Comparison of ENCODE assay signal across 26 cellular contexts in the genomic region with DNA sequence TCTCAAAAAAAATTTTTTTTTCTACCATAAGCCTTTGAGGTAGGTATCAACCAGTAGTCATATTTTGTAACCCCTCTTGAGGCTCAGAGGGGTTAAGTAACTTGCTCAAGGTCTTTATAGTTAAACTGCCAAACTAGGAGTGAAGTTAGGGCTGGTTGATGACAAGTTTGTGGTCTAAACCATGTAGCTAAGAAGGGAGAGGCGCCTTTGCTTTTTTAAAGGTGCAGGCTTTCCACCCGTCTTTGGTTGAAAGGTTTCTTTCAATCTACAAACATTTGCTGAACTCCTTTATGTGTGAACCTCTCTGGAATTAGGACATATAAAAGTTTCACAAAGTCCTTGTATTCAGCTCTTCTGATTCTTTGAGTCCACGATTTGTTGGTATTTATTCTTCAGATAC. TPM values are rescaled to one million over a fixed set of nuclear protein-coding genes. Genes with fewer than 3 reads are reported as not detected.
DNase-seq lines count a peak whose midpoint lies in the region; ATAC-seq and TF ChIP-seq lines count a peak whose summit lies in the region.
"Had no signal": no experiment of that assay in that cellular context is flagged by ENCODE, and none has a peak within 500 bp of the region (broad histone marks: within the 10 kb centered on the region; RNA-seq: fewer than 3 reads in every experiment).

No MANE protein-coding gene starts in this region.

- peak overlapping the region; percentile 60 for H3K4me2 ChIP-seq in DND-41 (ENCODE audit: insufficient read depth, low read length)
- H3K4me2 ChIP-seq in Karpas-422 (ENCODE audit: low read depth, low read length, poor library complexity, severe bottlenecking) = peak overlapping the region; percentile 77
- no peak overlapping the region for H3K4me2 ChIP-seq in MM.1S (ENCODE audit: low read depth, low read length)
- H3K4me2 ChIP-seq: neural progenitor cell had no signal

- H3K79me2 ChIP-seq in DND-41 (ENCODE audit: insufficient read depth, low read length) (peaks cover 23% of the 10 kb centered on the region), Karpas-422 (ENCODE audit: low read length) (peaks cover 21% of the 10 kb centered on the region), MM.1S (ENCODE audit: low read length) (no peaks in the 10 kb centered on the region)

- H3K27ac Mint-ChIP-seq in activated naive CD8-positive, alpha-beta T cell = peak overlapping the region; percentile 13
- H3K27ac Mint-ChIP-seq in neural crest cell (ENCODE audit: unreplicated experiment) = no peak overlapping the region
- H3K27ac Mint-ChIP-seq: progenitor cell of endocrine pancreas; stimulated activated naive CD8-positive, alpha-beta T cell treated with anti-CD3 and anti-CD28 coated beads, Interleukin-15, Interleukin-2, amounts not matched to agents 100 ng/mL and 50 ng/mL, for 24 hours had no signal

- no peak overlapping the region for H3K4me3 Mint-ChIP-seq in activated naive CD8-positive, alpha-beta T cell
- H3K4me3 Mint-ChIP-seq in neural crest cell = peak overlapping the region; percentile 72
- H3K4me3 Mint-ChIP-seq: H9; neural progenitor cell; stimulated activated naive CD8-positive, alpha-beta T cell treated with anti-CD3 and anti-CD28 coated beads, Interleukin-15, Interleukin-2, amounts not matched to agents 100 ng/mL and 50 ng/mL, for 24 hours had no signal

- no peaks in the 10 kb centered on the region for H3K9me3 ChIP-seq in DND-41 (ENCODE audit: insufficient read depth, low read length, severe bottlenecking)
- no peaks in the 10 kb centered on the region for H3K9me3 ChIP-seq in Karpas-422 (ENCODE audit: low read length)
- no peaks in the 10 kb centered on the region for H3K9me3 ChIP-seq in MM.1S (replicated peaks; ENCODE audit: insufficient read depth, low read length)
- H3K9me3 ChIP-seq: adrenal gland, heart right ventricle, SJSA1 had no signal

- peaks cover 31% of the 10 kb centered on the region for H3K4me1 Mint-ChIP-seq in activated naive CD8-positive, alpha-beta T cell (ENCODE audit: low read depth)
- H3K4me1 Mint-ChIP-seq in neural crest cell = peaks cover 25% of the 10 kb centered on the region

- DNase-seq in DND-41 (peak; percentile 47), Karpas-422 (peak; percentile 69), neural crest cell (ENCODE audit: low read depth, low spot score) (no peak), MM.1S (no peak), NCI-H2107 treated with DMSO at 0.1 percent for 48 hours (lab: John Stamatoyannopoulos, UW; ENCODE audit: unreplicated experiment) (no peak), CD1c-positive myeloid dendritic cell (ENCODE audit: extremely low spot score) (no peak)
- DNase-seq: activated effector memory CD4-positive, alpha-beta T cell treated with Interleukin-2 at 50 U/mL for 16 hours; adrenal gland; DMS79 treated with DMSO at 0.1 percent for 48 hours; dorsolateral prefrontal cortex; H9; heart right ventricle; NCI-H1694 treated with DMSO at 0.1 percent for 48 hours; NCI-H2227 treated with DMSO at 0.1 percent for 48 hours; NCI-H774; stimulated activated CD4-positive, alpha-beta T cell treated with anti-CD3 and anti-CD28 coated beads, Interleukin-2, amount 100 ng/mL, for 48 hours; T-helper 9 cell; trophoblast cell had no signal

- H3K36me3 ChIP-seq in DND-41 (ENCODE audit: insufficient read depth, low read length) (0 out of 2 replicates have a peak, but pooled peaks cover under 1% of the 10 kb centered on the region), Karpas-422 (ENCODE audit: insufficient read depth, low read length) (peaks cover 9% of the 10 kb centered on the region), MM.1S (replicated peaks; ENCODE audit: insufficient read depth, low read length) (no peaks in the 10 kb centered on the region)

- ATAC-seq in DND-41 (ENCODE audit: insufficient read depth, low read depth) (peak; percentile 27), GM18909 (IDR thresholded peaks at IDR 0.05; ENCODE audit: poor library complexity, unreplicated experiment) (no peak)
- ATAC-seq: activated CD4-positive, CD25-positive, alpha-beta regulatory T cell treated with anti-CD3 and anti-CD28 coated beads, Interleukin-2, amount 50 U/mL, for 24 hours; heart right ventricle; left lobe of liver had no signal

- no peaks in the 10 kb centered on the region for H3K9me3 Mint-ChIP-seq in activated naive CD8-positive, alpha-beta T cell (ENCODE audit: low read depth)
- H3K9me3 Mint-ChIP-seq in neural crest cell = no peaks in the 10 kb centered on the region
- H3K9me3 Mint-ChIP-seq: neural progenitor cell; stimulated activated naive CD8-positive, alpha-beta T cell treated with anti-CD3 and anti-CD28 coated beads, Interleukin-15, Interleukin-2, amounts not matched to agents 100 ng/mL and 50 ng/mL, for 24 hours had no signal

- H3K9ac ChIP-seq in DND-41 (ENCODE audit: low read depth, low read length) (peak overlapping the region; percentile 38), Karpas-422 (ENCODE audit: low read length) (peak overlapping the region; percentile 93), MM.1S (ENCODE audit: low read length) (no peak overlapping the region)
- H3K9ac ChIP-seq: neural progenitor cell had no signal

- H4K20me1 ChIP-seq in DND-41 (ENCODE audit: insufficient read depth, low read length) (no peaks in the 10 kb centered on the region), Karpas-422 (ENCODE audit: insufficient read depth, low read depth, low read length) (no peaks in the 10 kb centered on the region), MM.1S (ENCODE audit: insufficient read depth, low read length) (no peaks in the 10 kb centered on the region)

- no peak for TF ChIP-seq CTCF in DND-41 (IDR thresholded peaks at IDR 0.05; ENCODE audit: borderline replicate concordance, extremely low read depth, low read length, poor library complexity, severe bottlenecking)
- no peak for TF ChIP-seq CTCF in neural crest cell (conservative IDR thresholded peaks at IDR 0.05)
- no peak for TF ChIP-seq CTCF in MM.1S (IDR thresholded peaks at IDR 0.05; ENCODE audit: low read length)

- no peaks in the 10 kb centered on the region for H3K27me3 ChIP-seq in DND-41 (ENCODE audit: insufficient read depth, low read length, poor library complexity)
- H3K27me3 ChIP-seq in Karpas-422 (ENCODE audit: low read length) = no peaks in the 10 kb centered on the region
- H3K27me3 ChIP-seq in MM.1S (replicated peaks; ENCODE audit: insufficient read depth, low read length) = no peaks in the 10 kb centered on the region
- H3K27me3 ChIP-seq: adrenal gland, dorsolateral prefrontal cortex, heart right ventricle, neural progenitor cell, SJSA1 had no signal

- H3K27ac ChIP-seq in DND-41 (ENCODE audit: low read length) = peak overlapping the region; percentile 95
- H3K27ac ChIP-seq in Karpas-422 (ENCODE audit: low read length) = peak overlapping the region; percentile 98
- no peak overlapping the region for H3K27ac ChIP-seq in MM.1S (ENCODE audit: low read length)
- H3K27ac ChIP-seq: neural progenitor cell, SJSA1 had no signal

- H3K4me1 ChIP-seq in DND-41 (ENCODE audit: insufficient read depth, low read length) (peaks cover 47% of the 10 kb centered on the region), Karpas-422 (ENCODE audit: low read length) (peaks cover 69% of the 10 kb centered on the region), MM.1S (ENCODE audit: low read length) (peaks cover 11% of the 10 kb centered on the region)

- H2AFZ ChIP-seq in DND-41 (ENCODE audit: low read depth, low read length) (0 out of 2 replicates have a peak overlapping the region, but pooled peaks have one; percentile 6), Karpas-422 (ENCODE audit: low read length) (peak overlapping the region; percentile 60), MM.1S (ENCODE audit: low read length) (no peak overlapping the region)
- H2AFZ ChIP-seq: neural progenitor cell had no signal

- H3K36me3 Mint-ChIP-seq in activated naive CD8-positive, alpha-beta T cell = no peaks in the 10 kb centered on the region
- no peaks in the 10 kb centered on the region for H3K36me3 Mint-ChIP-seq in neural crest cell (ENCODE audit: low read depth)

- H3K9me2 ChIP-seq in Karpas-422 (replicated peaks; ENCODE audit: insufficient read depth, low read length) (no peaks in the 10 kb centered on the region), MM.1S (replicated peaks; ENCODE audit: insufficient read depth, low read length) (no peaks in the 10 kb centered on the region)

- H3K4me3 ChIP-seq in DND-41 (ENCODE audit: low read depth in 1 of 2, low read length in 2 of 2) (peak overlapping the region in 1 of 2 experiments; percentile 6; a peak in 1 of 4 replicates), Karpas-422 (ENCODE audit: low read length) (peak overlapping the region; percentile 46), MM.1S (ENCODE audit: low read length) (no peak overlapping the region)
- H3K4me3 ChIP-seq: adrenal gland, dorsolateral prefrontal cortex, heart right ventricle, neural progenitor cell, SJSA1 had no signal

- H3K27me3 Mint-ChIP-seq in activated naive CD8-positive, alpha-beta T cell = no peaks in the 10 kb centered on the region
- H3K27me3 Mint-ChIP-seq in neural crest cell (ENCODE audit: low read depth) = no peaks in the 10 kb centered on the region
- H3K27me3 Mint-ChIP-seq: progenitor cell of endocrine pancreas; stimulated activated naive CD8-positive, alpha-beta T cell treated with anti-CD3 and anti-CD28 coated beads, Interleukin-15, Interleukin-2, amounts not matched to agents 100 ng/mL and 50 ng/mL, for 24 hours had no signal

- peaks cover 8% of the 10 kb centered on the region; the same call in 1 of the 2 replicates for H3F3A ChIP-seq in MM.1S (ENCODE audit: insufficient read depth, low read length)

RNA-seq across cellular contexts. Expression of a gene that starts 2.4 kb away (rescaled TPM):
- 97.9 and 149 TPM in 2 replicates for total RNA-seq in Karpas-422 (2014; rRNA removed; shearing (Covaris generic); ENCODE audit: low replicate concordance)
- 62.3 and 63.8 TPM in 2 replicates for total RNA-seq in neural crest cell

Comparison
In these comparisons a context has a peak if more than half of its experiments do, and no peak if none do; other contexts are left out.
1. DNase-seq: peak in DND-41 (single experiment) and Karpas-422 (single experiment); none in neural crest cell (single experiment), MM.1S (single experiment), NCI-H2107 treated with DMSO at 0.1 percent for 48 hours (single experiment) and CD1c-positive myeloid dendritic cell (single experiment).